ENCODE assay signal across 25 cellular contexts in the genomic region with DNA sequence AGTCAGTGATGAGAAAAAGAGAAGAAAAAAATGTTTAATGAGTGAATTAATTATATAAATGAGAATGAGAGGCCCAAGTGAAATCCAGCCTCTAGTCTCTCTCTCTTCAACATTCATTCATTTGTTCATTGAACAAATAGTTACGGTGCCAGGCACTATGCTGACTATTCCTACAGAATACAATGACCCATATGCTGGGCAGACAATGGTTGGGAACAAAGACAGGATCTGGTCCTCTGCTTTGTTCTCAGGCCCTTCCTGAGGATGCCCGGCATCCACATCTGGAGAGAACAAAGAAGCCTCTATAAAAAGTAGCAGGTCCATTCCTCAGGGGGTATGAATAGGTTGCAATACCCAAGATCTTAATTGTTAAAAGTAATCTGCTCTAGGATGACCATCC. TPM values are rescaled to one million over a fixed set of nuclear protein-coding genes. Genes with fewer than 3 reads are reported as not detected.
DNase-seq lines count a peak whose midpoint lies in the region; ATAC-seq and TF ChIP-seq lines count a peak whose summit lies in the region.
"Had no signal": no experiment of that assay in that cellular context is flagged by ENCODE, and none has a peak within 500 bp of the region (broad histone marks: within the 10 kb centered on the region; RNA-seq: fewer than 3 reads in every experiment).

No MANE protein-coding gene starts in this region.

- WGBS in heart left ventricle, 4 donors, result 46 to 70% (median 63%) methylated on average over 2 of the region's 2 CpGs

- ATAC-seq in natural killer cell treated with Interleukin-12 subunit alpha and Interleukin-12 subunit beta and Interleukin-15 and Interleukin-18, amount 100 ng/mL, for 72 hours, result no peak
- ATAC-seq in natural killer cell, result no peak
- no peak for ATAC-seq in heart left ventricle
- ATAC-seq: sciatic nerve had no signal

- H3K4me1 ChIP-seq in neural progenitor cell (peaks cover 10% of the 10 kb centered on the region), heart left ventricle (peaks cover 3 to 90% (median 30%) of the 10 kb centered on the region in 12 donors)

- H3K4me3 Mint-ChIP-seq in natural killer cell treated with Interleukin-12 subunit alpha and Interleukin-12 subunit beta and Interleukin-15 and Interleukin-18, amount 100 ng/mL, for 72 hours, result peak overlapping the region; percentile 82
- H3K4me3 Mint-ChIP-seq in natural killer cell (no peak overlapping the region), neural progenitor cell (no peak overlapping the region)
- H3K4me3 Mint-ChIP-seq: activated naive CD8-positive, alpha-beta T cell treated with anti-CD3 and anti-CD28 coated beads for 36 hours; endodermal cell had no signal

- H3K9ac ChIP-seq in neural progenitor cell, result no peak overlapping the region
- H3K9ac ChIP-seq: GM23248 had no signal

- no peaks in the 10 kb centered on the region for H3K9me3 Mint-ChIP-seq in natural killer cell treated with Interleukin-12 subunit alpha and Interleukin-12 subunit beta and Interleukin-15 and Interleukin-18, amount 100 ng/mL, for 72 hours
- H3K9me3 Mint-ChIP-seq in natural killer cell, result no peaks in the 10 kb centered on the region
- H3K9me3 Mint-ChIP-seq in neural progenitor cell, result no peaks in the 10 kb centered on the region
- H3K9me3 Mint-ChIP-seq: activated naive CD8-positive, alpha-beta T cell treated with anti-CD3 and anti-CD28 coated beads for 36 hours; endodermal cell had no signal

- no peak overlapping the region for H2AFZ ChIP-seq in neural progenitor cell (replicated peaks)
- H2AFZ ChIP-seq: GM23248, hepatocyte had no signal

- H3K36me3 Mint-ChIP-seq in natural killer cell treated with Interleukin-12 subunit alpha and Interleukin-12 subunit beta and Interleukin-15 and Interleukin-18, amount 100 ng/mL, for 72 hours, result peaks cover 32% of the 10 kb centered on the region
- H3K36me3 Mint-ChIP-seq in natural killer cell (no peaks in the 10 kb centered on the region), neural progenitor cell (peaks cover 9% of the 10 kb centered on the region)
- H3K36me3 Mint-ChIP-seq: activated naive CD8-positive, alpha-beta T cell treated with anti-CD3 and anti-CD28 coated beads for 36 hours had no signal

- peaks cover under 1% of the 10 kb centered on the region for H4K20me1 ChIP-seq in neural progenitor cell (ENCODE audit: low read depth)

- H3K4me3 ChIP-seq in dorsolateral prefrontal cortex, result no peak overlapping the region
- H3K4me3 ChIP-seq in neural progenitor cell, result no peak overlapping the region
- H3K4me3 ChIP-seq in heart left ventricle, result no peak overlapping the region
- H3K4me3 ChIP-seq: GM23248, hepatocyte, MG63, ovary, thyroid gland had no signal

- H3F3A ChIP-seq in neural progenitor cell (ENCODE audit: low read depth), result peaks cover 8% of the 10 kb centered on the region

- no peak for TF ChIP-seq POLR2A in heart left ventricle (IDR thresholded peaks at IDR 0.05)

- peaks cover 15% of the 10 kb centered on the region for H3K79me2 ChIP-seq in neural progenitor cell (ENCODE audit: low read depth)
- H3K79me2 ChIP-seq: hepatocyte had no signal

- no peaks in the 10 kb centered on the region for H3K27me3 Mint-ChIP-seq in natural killer cell treated with Interleukin-12 subunit alpha and Interleukin-12 subunit beta and Interleukin-15 and Interleukin-18, amount 100 ng/mL, for 72 hours
- H3K27me3 Mint-ChIP-seq in natural killer cell (ENCODE audit: low read depth in 2 of 2) (peaks cover 5 to 17% of the 10 kb centered on the region in 2 donors), neural progenitor cell (ENCODE audit: insufficient read depth, low read depth) (no peaks in the 10 kb centered on the region)

- no peak for TF ChIP-seq CTCF in natural killer cell (IDR thresholded peaks at IDR 0.05)
- peak in 7 of 56 donors; percentile 6 to 26 (median 19) for TF ChIP-seq CTCF in dorsolateral prefrontal cortex (IDR thresholded peaks at IDR 0.05 in 54 of 56, conservative IDR thresholded peaks at IDR 0.05 in 2 of 56; ENCODE audit: low read depth in 1 of 56, partially characterized antibody in 56 of 56)
- no peak for TF ChIP-seq CTCF in neural progenitor cell (IDR thresholded peaks at IDR 0.05)
- TF ChIP-seq CTCF in GM10248 (IDR thresholded peaks at IDR 0.05; ENCODE audit: control extremely low read depth, extremely low read depth, low read depth, missing control alignments), result no peak
- TF ChIP-seq CTCF in heart left ventricle (IDR thresholded peaks at IDR 0.05), result no peak

- H3K27me3 ChIP-seq in dorsolateral prefrontal cortex (peaks cover 0 to 4% (median 0%) of the 10 kb centered on the region in 45 donors), neural progenitor cell (peaks cover 2% of the 10 kb centered on the region), heart left ventricle (no peaks in the 10 kb centered on the region)
- H3K27me3 ChIP-seq: hepatocyte, MG63, ovary, thyroid gland had no signal

- intact Hi-C loops in natural killer cell (cut with micrococcal nuclease), result no loop called here
- intact Hi-C loops in dorsolateral prefrontal cortex (cut with DNase I), result loop anchor here in 1 of 2 donors (10.0 kb wide), 1 partner anchor 146 kb away; no protein-coding TSS in a partner anchor
- intact Hi-C loops in heart left ventricle (cut with DNase I), result loop anchor here in 1 of 10 donors (5.0 kb wide), 1 partner anchor 56 kb away; no protein-coding TSS in a partner anchor

- CTCF ChIA-PET in GM10248 (lab: Yijun Ruan, JAX), result interaction anchor here (0.8 to 2.7 kb wide), 8 partner anchors 11 to 174 kb away, joined by 3 to 14 read pairs (median 4); no protein-coding TSS in a partner anchor

- peak overlapping the region; percentile 79 to 83 for H3K27ac Mint-ChIP-seq in natural killer cell treated with Interleukin-12 subunit alpha and Interleukin-12 subunit beta and Interleukin-15 and Interleukin-18, amount 100 ng/mL, for 72 hours
- H3K27ac Mint-ChIP-seq in natural killer cell (no peak overlapping the region), neural progenitor cell (no peak overlapping the region)
- H3K27ac Mint-ChIP-seq: activated naive CD8-positive, alpha-beta T cell treated with anti-CD3 and anti-CD28 coated beads for 36 hours had no signal

- peaks cover 46 to 60% of the 10 kb centered on the region in 2 donors for H3K4me1 Mint-ChIP-seq in natural killer cell treated with Interleukin-12 subunit alpha and Interleukin-12 subunit beta and Interleukin-15 and Interleukin-18, amount 100 ng/mL, for 72 hours (ENCODE audit: low read depth in 2 of 2)
- H3K4me1 Mint-ChIP-seq in natural killer cell (peaks cover 23 to 37% of the 10 kb centered on the region in 2 donors), neural progenitor cell (peaks cover 25% of the 10 kb centered on the region)

- peak overlapping the region; percentile 47 for H3K4me2 ChIP-seq in neural progenitor cell
- H3K4me2 ChIP-seq: hepatocyte had no signal

- no peak for DNase-seq in natural killer cell treated with Interleukin-12 subunit alpha and Interleukin-12 subunit beta and Interleukin-15 and Interleukin-18, amount 100 ng/mL, for 72 hours (ENCODE audit: low spot score)
- no peak for DNase-seq in natural killer cell
- peak in 3 of 10 donors; percentile 53 to 73 (median 67) for DNase-seq in dorsolateral prefrontal cortex
- DNase-seq in neural progenitor cell (ENCODE audit: low spot score), result peak; percentile 87
- peak; percentile 93 for DNase-seq in superior temporal gyrus (ENCODE audit: extremely low spot score)
- DNase-seq in GM10248 (ENCODE audit: extremely low spot score), result no peak
- no peak for DNase-seq in GM19240 (ENCODE audit: insufficient read length, low spot score)
- DNase-seq in heart left ventricle, result no peak
- DNase-seq: ACHN; activated naive CD8-positive, alpha-beta T cell treated with anti-CD3 and anti-CD28 coated beads for 36 hours; DMS153; endodermal cell; GF-D8; GM23248; MG63; NCI-H1436; NCI-H2171 treated with DMSO at 0.1 percent for 48 hours; NCI-H69; ovary; Right ventricle myocardium superior; thyroid gland had no signal

- H3K36me3 ChIP-seq in neural progenitor cell, result no peaks in the 10 kb centered on the region
- peaks cover 0 to 49% (median 31%) of the 10 kb centered on the region in 9 donors for H3K36me3 ChIP-seq in heart left ventricle
- H3K36me3 ChIP-seq: MG63, ovary, thyroid gland had no signal

- POLR2A ChIA-PET in GM10248 (lab: Yijun Ruan, JAX), result no interaction called here

- H3K9me3 ChIP-seq in neural progenitor cell (ENCODE audit: low read depth), result no peaks in the 10 kb centered on the region
- H3K9me3 ChIP-seq in heart left ventricle, result no peaks in the 10 kb centered on the region
- H3K9me3 ChIP-seq: MG63, ovary, thyroid gland had no signal

- H3K27ac ChIP-seq in dorsolateral prefrontal cortex, result peak overlapping the region in 55 of 59 donors; percentile 2 to 95 (median 75)
- H3K27ac ChIP-seq in neural progenitor cell, result peak overlapping the region; percentile 72
- H3K27ac ChIP-seq in heart left ventricle, result peak overlapping the region in 1 of 12 donors; percentile 4
- H3K27ac ChIP-seq: C4-2B, GM23248, hepatocyte, ovary, thyroid gland, VCaP had no signal

RNA-seq across cellular contexts. Expression of a gene that starts 6.9 kb away (rescaled TPM):
- 100 to 1,000 TPM; 358 to 384 TPM for total RNA-seq in natural killer cell treated with Interleukin-12 subunit alpha and Interleukin-12 subunit beta and Interleukin-15 and Interleukin-18, amount 100 ng/mL, for 72 hours
- total RNA-seq in natural killer cell, result 10 to 100 TPM in 1 of 3 donors, 1 to 10 TPM in 2; 1.2 to 28.0 (median 4.7) TPM
- 10 to 100 TPM in 82 of 120 experiments, 1 to 10 TPM in 38; 6.7 to 17.9 (median 11.0) TPM for total RNA-seq in dorsolateral prefrontal cortex
- 11.5 and 20.9 TPM in 2 replicates for total RNA-seq in neural progenitor cell (ENCODE audit: low replicate concordance)
- 10 to 100 TPM in 7 of 9 donors, 1 to 10 TPM in 2; 6.5 to 47.6 (median 19.0) TPM for total RNA-seq in heart left ventricle
- 10 to 100 TPM in 1 of 2 donors, 1 to 10 TPM in 1; 7.5 to 29.2 TPM for polyA plus RNA-seq in heart left ventricle

Comparison
In these comparisons a context has a peak if more than half of its experiments do, and no peak if none do; other contexts are left out.
1. H3K27ac Mint-ChIP-seq: peak in natural killer cell treated with Interleukin-12 subunit alpha and Interleukin-12 subunit beta and Interleukin-15 and Interleukin-18, amount 100 ng/mL, for 72 hours (2 of 2); none in natural killer cell (0 of 2) and neural progenitor cell (single experiment).
2. RNA of a gene that starts 6.9 kb away (total RNA-seq): 358 to 384 TPM in natural killer cell treated with Interleukin-12 subunit alpha and Interleukin-12 subunit beta and Interleukin-15 and Interleukin-18, amount 100 ng/mL, for 72 hours; 6.5 to 47.6 TPM in heart left ventricle, 11.5 to 20.9 TPM in neural progenitor cell, 6.7 to 17.9 TPM in dorsolateral prefrontal cortex and 1.2 to 28.0 TPM in natural killer cell; every median in the first group is over 4 times any median in the second.
3. DNase-seq: peak in neural progenitor cell (single experiment) and superior temporal gyrus (single experiment); none in natural killer cell treated with Interleukin-12 subunit alpha and Interleukin-12 subunit beta and Interleukin-15 and Interleukin-18, amount 100 ng/mL, for 72 hours (single experiment), natural killer cell (single experiment), GM10248 (single experiment), GM19240 (single experiment) and heart left ventricle (0 of 5).